ENCODE assay signal across 1 cellular context in the genomic region with DNA sequence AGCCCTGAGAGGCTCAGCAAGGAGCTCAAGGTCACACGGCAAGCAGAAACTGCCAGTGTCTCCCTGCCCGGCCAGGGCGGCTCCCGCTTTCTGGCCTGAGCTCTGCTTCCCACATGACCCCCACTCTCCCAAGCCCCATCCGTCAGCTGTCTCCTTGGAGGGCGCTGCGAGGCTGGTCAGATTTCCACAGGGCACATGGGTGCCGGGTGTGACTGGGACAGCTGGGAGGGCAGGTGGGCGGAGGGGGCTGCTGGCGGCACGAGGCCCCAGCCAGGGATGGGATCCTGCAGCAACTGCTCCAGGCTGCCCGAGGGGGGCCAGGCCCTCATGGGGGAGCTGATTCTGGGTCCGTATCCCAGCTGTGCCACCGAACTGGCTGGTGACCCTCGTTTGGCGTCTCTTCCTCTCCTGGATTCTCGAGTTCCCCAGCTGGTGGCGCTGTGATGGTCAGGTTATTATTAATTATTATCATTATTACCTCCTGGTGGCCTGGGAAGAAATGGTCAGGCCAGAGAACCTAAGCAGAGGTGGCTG.
TF ChIP-seq lines count a peak whose summit lies in the region.

No MANE protein-coding gene starts in this region.

TF ChIP-seq in GM12891, 5 proteins besides CTCF, POLR2A, EP300 and RAD21:
- TF ChIP-seq SPI1 (IDR thresholded peaks at IDR 0.05; ENCODE audit: low read depth, low read length) (no peak), POU2F2 (IDR thresholded peaks at IDR 0.05; ENCODE audit: low read depth, low read length) (no peak), TAF1 (IDR thresholded peaks at IDR 0.05; ENCODE audit: low read depth, low read length) (no peak), PAX5 (IDR thresholded peaks at IDR 0.05; ENCODE audit: insufficient read depth, low read length, severe bottlenecking) (no peak), POLR2AphosphoS5 (IDR thresholded peaks at IDR 0.05; ENCODE audit: low read depth, low read length) (no peak)
